ENCODE assay signal across 1 cellular context in the genomic region with DNA sequence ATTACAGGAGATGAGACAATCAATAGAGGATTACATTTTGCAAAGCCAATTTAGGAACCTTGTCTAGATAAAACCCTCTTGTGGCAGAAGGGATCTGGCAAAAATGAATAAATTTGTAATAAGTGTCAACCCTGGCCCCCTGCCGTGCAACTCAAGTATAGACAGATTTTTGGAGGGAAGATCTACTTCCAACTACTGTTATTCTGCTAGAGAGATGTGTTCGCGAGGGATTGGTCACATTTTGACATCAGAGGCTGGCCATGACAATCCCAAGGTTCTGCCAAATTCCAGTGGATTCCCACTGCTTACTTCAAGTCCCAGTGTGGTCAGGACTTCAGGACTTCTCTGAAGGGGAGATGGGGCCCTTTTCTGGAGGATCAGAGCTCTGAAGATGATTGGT.
TF ChIP-seq lines count a peak whose summit lies in the region.

No MANE protein-coding gene starts in this region.

TF ChIP-seq in K562, 482 proteins besides CTCF, POLR2A, EP300 and RAD21 (continued from another document):
- TF ChIP-seq, protein P1, sequence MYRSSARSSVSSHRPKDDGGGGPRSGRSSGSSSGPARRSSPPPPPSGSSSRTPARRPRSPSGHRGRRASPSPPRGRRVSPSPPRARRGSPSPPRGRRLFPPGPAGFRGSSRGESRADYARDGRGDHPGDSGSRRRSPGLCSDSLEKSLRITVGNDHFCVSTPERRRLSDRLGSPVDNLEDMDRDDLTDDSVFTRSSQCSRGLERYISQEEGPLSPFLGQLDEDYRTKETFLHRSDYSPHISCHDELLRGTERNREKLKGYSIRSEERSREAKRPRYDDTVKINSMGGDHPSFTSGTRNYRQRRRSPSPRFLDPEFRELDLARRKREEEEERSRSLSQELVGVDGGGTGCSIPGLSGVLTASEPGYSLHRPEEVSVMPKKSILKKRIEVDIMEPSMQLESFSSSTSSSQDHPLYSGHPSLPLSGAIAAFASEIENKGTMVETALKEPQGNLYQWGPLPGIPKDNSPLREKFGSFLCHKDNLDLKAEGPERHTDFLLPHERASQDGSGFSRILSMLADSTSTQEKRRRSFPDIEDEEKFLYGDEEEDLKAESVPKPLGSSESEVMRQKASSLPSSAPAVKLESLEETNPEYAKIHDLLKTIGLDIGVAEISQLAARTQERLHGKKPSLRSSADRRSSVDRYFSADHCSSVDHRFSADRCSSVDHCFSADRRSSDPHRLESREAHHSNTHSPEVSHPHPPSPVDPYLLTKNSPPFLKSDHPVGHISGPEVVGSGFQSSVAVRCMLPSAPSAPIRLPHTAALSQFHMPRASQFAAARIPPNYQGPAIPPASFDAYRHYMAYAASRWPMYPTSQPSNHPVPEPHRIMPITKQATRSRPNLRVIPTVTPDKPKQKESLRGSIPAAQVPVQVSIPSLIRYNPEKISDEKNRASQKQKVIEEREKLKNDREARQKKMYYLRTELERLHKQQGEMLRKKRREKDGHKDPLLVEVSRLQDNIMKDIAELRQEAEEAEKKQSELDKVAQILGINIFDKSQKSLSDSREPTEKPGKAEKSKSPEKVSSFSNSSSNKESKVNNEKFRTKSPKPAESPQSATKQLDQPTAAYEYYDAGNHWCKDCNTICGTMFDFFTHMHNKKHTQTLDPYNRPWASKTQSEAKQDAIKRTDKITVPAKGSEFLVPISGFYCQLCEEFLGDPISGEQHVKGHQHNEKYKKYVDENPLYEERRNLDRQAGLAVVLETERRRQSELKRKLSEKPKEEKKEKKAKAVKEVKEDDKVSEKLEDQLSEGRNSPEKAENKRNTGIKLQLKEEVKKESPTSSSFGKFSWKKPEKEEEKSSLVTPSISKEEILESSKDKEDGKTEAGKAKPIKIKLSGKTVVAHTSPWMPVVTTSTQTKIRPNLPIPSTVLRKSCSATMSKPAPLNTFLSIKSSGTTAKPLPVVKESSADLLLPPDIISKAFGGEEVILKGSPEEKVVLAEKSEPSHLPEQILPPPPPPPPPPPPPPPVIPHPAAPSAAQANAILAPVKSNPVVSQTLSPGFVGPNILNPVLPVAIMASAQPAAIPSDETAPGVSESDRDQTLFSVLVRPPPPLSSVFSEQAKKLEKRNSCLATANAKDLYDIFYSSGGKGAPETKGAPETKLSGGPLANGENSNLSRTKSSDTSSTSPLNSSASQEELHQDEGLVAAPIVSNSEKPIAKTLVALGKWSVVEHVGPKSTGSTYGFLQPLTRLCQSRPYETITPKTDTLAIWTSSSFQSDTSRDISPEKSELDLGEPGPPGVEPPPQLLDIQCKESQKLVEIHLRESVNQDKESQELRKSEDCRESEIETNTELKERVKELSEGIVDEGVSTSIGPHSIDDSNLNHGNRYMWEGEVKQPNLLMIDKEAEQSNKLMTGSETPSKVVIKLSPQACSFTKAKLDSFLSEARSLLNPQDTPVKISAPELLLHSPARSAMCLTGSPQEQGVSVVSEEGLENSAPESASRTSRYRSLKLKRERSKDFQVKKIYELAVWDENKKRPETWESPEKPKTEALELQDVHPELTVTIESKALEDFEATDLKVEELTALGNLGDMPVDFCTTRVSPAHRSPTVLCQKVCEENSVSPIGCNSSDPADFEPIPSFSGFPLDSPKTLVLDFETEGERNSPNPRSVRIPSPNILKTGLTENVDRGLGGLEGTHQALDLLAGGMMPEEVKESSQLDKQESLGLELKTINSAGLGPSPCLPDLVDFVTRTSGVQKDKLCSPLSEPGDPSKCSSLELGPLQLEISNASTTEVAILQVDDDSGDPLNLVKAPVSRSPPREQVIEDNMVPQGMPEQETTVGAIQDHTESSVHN (IDR thresholded peaks at IDR 0.05; ENCODE audit: borderline replicate concordance in 1 of 2, low read depth in 1 of 2): no peak
- TF ChIP-seq, protein P2, sequence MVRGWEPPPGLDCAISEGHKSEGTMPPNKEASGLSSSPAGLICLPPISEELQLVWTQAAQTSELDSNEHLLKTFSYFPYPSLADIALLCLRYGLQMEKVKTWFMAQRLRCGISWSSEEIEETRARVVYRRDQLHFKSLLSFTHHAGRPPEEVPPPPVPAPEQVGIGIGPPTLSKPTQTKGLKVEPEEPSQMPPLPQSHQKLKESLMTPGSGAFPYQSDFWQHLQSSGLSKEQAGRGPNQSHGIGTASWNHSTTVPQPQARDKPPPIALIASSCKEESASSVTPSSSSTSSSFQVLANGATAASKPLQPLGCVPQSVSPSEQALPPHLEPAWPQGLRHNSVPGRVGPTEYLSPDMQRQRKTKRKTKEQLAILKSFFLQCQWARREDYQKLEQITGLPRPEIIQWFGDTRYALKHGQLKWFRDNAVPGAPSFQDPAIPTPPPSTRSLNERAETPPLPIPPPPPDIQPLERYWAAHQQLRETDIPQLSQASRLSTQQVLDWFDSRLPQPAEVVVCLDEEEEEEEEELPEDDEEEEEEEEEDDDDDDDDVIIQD (CRISPR knock-in tag; IDR thresholded peaks at IDR 0.05): no peak
- no peak for TF ChIP-seq SP1 (CRISPR knock-in tag; IDR thresholded peaks at IDR 0.05)
